33 cellular contexts compared by ENCODE assay signal in the genomic region with DNA sequence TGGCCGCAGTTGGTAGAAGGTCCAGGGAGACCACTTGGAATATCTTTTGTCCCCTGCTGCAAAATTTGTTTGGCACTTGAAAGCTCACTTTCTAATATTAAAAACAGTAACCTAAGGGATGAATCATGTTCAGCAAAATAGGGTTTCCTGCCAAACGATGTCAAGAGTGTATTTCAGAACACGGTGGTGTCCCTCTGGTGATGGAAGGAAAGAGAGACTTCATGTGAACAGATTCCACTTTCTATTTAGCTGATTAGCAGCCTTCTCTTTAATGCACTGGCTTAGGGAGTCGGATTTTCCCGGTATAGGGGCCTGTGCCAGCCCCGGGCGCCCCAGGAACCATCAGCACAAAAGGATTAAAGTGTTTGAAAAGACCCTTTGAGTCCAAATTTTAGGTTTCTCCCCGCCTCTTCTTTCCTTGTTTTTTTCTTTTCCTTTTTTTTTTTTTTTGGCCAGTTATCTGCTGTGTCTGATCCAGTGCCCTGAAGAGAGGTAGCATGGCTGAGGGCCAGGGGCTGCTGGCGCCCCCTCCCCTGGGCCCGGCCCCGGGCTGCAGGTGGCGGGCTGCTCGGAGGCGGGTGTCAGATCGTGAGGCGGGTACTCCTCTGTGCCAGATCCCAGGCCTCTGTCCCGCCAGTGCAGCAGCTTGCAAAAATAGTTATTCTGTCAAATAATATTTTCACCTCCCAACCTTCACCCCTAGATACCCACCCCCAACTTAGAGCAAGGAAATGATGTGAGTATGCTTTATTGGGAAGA.
DNase-seq lines count a peak whose midpoint lies in the region; ATAC-seq and TF ChIP-seq lines count a peak whose summit lies in the region.
"Had no signal": no experiment of that assay in that cellular context is flagged by ENCODE, and none has a peak within 500 bp of the region (broad histone marks: within the 10 kb centered on the region; RNA-seq: fewer than 3 reads in every experiment).

No MANE protein-coding gene starts in this region.

- H3K9ac ChIP-seq in HUES48 (ENCODE audit: low read depth, low read length) = no peak overlapping the region
- H3K9ac ChIP-seq: BLaER1 treated with 17β-estradiol and CSF1 and Interleukin-3, amounts not matched to agents 10 nM and 100 nM had no signal

- ATAC-seq in CD8-positive, alpha-beta T cell = no peak
- ATAC-seq in GM19351 (IDR thresholded peaks at IDR 0.05; ENCODE audit: unreplicated experiment) = no peak
- ATAC-seq: effector memory CD8-positive, alpha-beta T cell; lower lobe of right lung; natural killer cell; stimulated activated effector memory CD8-positive, alpha-beta T cell treated with anti-CD3 and anti-CD28 coated beads, Interleukin-12 subunit alpha, Interleukin-12 subunit beta, amount 100 ng/mL, for 72 hours had no signal

- H3K4me3 Mint-ChIP-seq in brain (no peak overlapping the region), neural crest cell (no peak overlapping the region), Calu3 (ENCODE audit: low read depth, unreplicated experiment) (no peak overlapping the region)
- H3K4me3 Mint-ChIP-seq in CD8-positive, alpha-beta T cell = no peak overlapping the region
- H3K4me3 Mint-ChIP-seq: effector memory CD8-positive, alpha-beta T cell; HFFc6; natural killer cell; stimulated activated effector memory CD8-positive, alpha-beta T cell treated with anti-CD3 and anti-CD28 coated beads, Interleukin-12 subunit alpha, Interleukin-12 subunit beta, amount 100 ng/mL, for 72 hours had no signal

- intact Hi-C loops in Calu3 (cut with micrococcal nuclease; ENCODE audit: unreplicated experiment) = no loop called here
- intact Hi-C loops in CD8-positive, alpha-beta T cell (cut with DNase I, micrococcal nuclease) = no loop called here

- H3K36me3 Mint-ChIP-seq in brain (peaks cover 83% of the 10 kb centered on the region), neural crest cell (ENCODE audit: low read depth) (peaks cover 41% of the 10 kb centered on the region), Calu3 (ENCODE audit: insufficient read depth, unreplicated experiment) (peaks cover 86% of the 10 kb centered on the region)
- H3K36me3 Mint-ChIP-seq in CD8-positive, alpha-beta T cell = peaks cover 85% of the 10 kb centered on the region

- H3K9me3 ChIP-seq in HUES48 (ENCODE audit: control insufficient read depth, insufficient read depth, low read length) = no peaks in the 10 kb centered on the region
- H3K9me3 ChIP-seq in CD8-positive, alpha-beta T cell (ENCODE audit: low read length) = no peaks in the 10 kb centered on the region
- H3K9me3 ChIP-seq: colonic mucosa, pancreas had no signal

- no peaks in the 10 kb centered on the region for H3K27me3 Mint-ChIP-seq in brain
- no peaks in the 10 kb centered on the region for H3K27me3 Mint-ChIP-seq in neural crest cell (ENCODE audit: low read depth)
- no peaks in the 10 kb centered on the region for H3K27me3 Mint-ChIP-seq in Calu3 (ENCODE audit: unreplicated experiment)
- no peaks in the 10 kb centered on the region for H3K27me3 Mint-ChIP-seq in CD8-positive, alpha-beta T cell (ENCODE audit: low read depth)
- H3K27me3 Mint-ChIP-seq: effector memory CD8-positive, alpha-beta T cell had no signal

- CTCF ChIA-PET in Calu3 (lab: Charles Lee) = interaction anchor here (0.6 to 1.2 kb wide), 2 partner anchors 11 to 109 kb away, joined by 3 to 4 read pairs; no protein-coding TSS in a partner anchor
- CTCF ChIA-PET in CD8-positive, alpha-beta T cell (lab: Charles Lee) = no interaction called here

- TF ChIP-seq CTCF in brain (conservative IDR thresholded peaks at IDR 0.05) = no peak
- no peak for TF ChIP-seq CTCF in fibroblast of the aortic adventitia (IDR thresholded peaks at IDR 0.05; ENCODE audit: insufficient read depth, low read length)
- no peak for TF ChIP-seq CTCF in neural crest cell (conservative IDR thresholded peaks at IDR 0.05)
- no peak for TF ChIP-seq CTCF in Calu3 (IDR thresholded peaks at IDR 0.05; ENCODE audit: unreplicated experiment)
- TF ChIP-seq CTCF in CD8-positive, alpha-beta T cell (IDR thresholded peaks at IDR 0.05) = no peak

- H3K27ac Mint-ChIP-seq in brain (peak overlapping the region in 4 of 5 experiments; percentile 13 to 83 (median 45)), neural crest cell (ENCODE audit: unreplicated experiment) (peak overlapping the region; percentile 50), Calu3 (ENCODE audit: unreplicated experiment) (no peak overlapping the region)
- no peak overlapping the region for H3K27ac Mint-ChIP-seq in CD8-positive, alpha-beta T cell
- H3K27ac Mint-ChIP-seq: effector memory CD8-positive, alpha-beta T cell; natural killer cell; stimulated activated effector memory CD8-positive, alpha-beta T cell treated with anti-CD3 and anti-CD28 coated beads, Interleukin-12 subunit alpha, Interleukin-12 subunit beta, amount 100 ng/mL, for 72 hours had no signal

- no TSS peak for BruUV-seq in Calu3 (replicated peaks; lab: Mats Ljungman, UMichigan)

- H3K4me1 Mint-ChIP-seq in brain (peaks cover 8% of the 10 kb centered on the region), neural crest cell (peaks cover 3% of the 10 kb centered on the region), Calu3 (ENCODE audit: low read depth, unreplicated experiment) (no peaks in the 10 kb centered on the region)
- H3K4me1 Mint-ChIP-seq in CD8-positive, alpha-beta T cell (ENCODE audit: low read depth) = no peaks in the 10 kb centered on the region
- H3K4me1 Mint-ChIP-seq: stimulated activated effector memory CD8-positive, alpha-beta T cell treated with anti-CD3 and anti-CD28 coated beads, Interleukin-12 subunit alpha, Interleukin-12 subunit beta, amount 100 ng/mL, for 72 hours had no signal

- H3K9me3 Mint-ChIP-seq in brain = peaks cover 21 to 37% (median 34%) of the 10 kb centered on the region in 5 experiments
- peaks cover 12% of the 10 kb centered on the region for H3K9me3 Mint-ChIP-seq in neural crest cell
- no peaks in the 10 kb centered on the region for H3K9me3 Mint-ChIP-seq in Calu3 (ENCODE audit: low read depth, unreplicated experiment)
- peaks cover 22% of the 10 kb centered on the region for H3K9me3 Mint-ChIP-seq in CD8-positive, alpha-beta T cell

- 0 out of 2 replicates have a peak, but pooled peaks cover 5% of the 10 kb centered on the region for H3K36me3 ChIP-seq in HUES48 (ENCODE audit: control insufficient read depth, insufficient read depth, low read length)
- peaks cover 23% of the 10 kb centered on the region for H3K36me3 ChIP-seq in CD8-positive, alpha-beta T cell (ENCODE audit: insufficient read depth, low read length)
- H3K36me3 ChIP-seq: colonic mucosa had no signal

- POLR2A ChIA-PET in CD8-positive, alpha-beta T cell (lab: Charles Lee) = no interaction called here

- H3K27me3 ChIP-seq in HUES48 (ENCODE audit: control insufficient read depth, insufficient read depth, low read length) = no peaks in the 10 kb centered on the region
- H3K27me3 ChIP-seq in CD8-positive, alpha-beta T cell (ENCODE audit: insufficient read depth, low read length) = no peaks in the 10 kb centered on the region
- H3K27me3 ChIP-seq: BLaER1 treated with 17β-estradiol and CSF1 and Interleukin-3, amounts not matched to agents 10 nM and 100 nM; brain microvascular endothelial cell; colonic mucosa; pancreas; upper lobe of left lung had no signal

- peak overlapping the region; percentile 76 for H3K27ac ChIP-seq in HUES48 (ENCODE audit: low read depth, low read length)
- H3K27ac ChIP-seq in CD8-positive, alpha-beta T cell (ENCODE audit: low read depth, low read length) = no peak overlapping the region
- H3K27ac ChIP-seq: BLaER1 treated with 17β-estradiol and CSF1 and Interleukin-3, amounts not matched to agents 10 nM and 100 nM; brain microvascular endothelial cell; colonic mucosa; HL-60; lower lobe of right lung; pancreas; upper lobe of left lung had no signal

- peaks cover 43% of the 10 kb centered on the region for H3K4me1 ChIP-seq in HUES48 (ENCODE audit: control insufficient read depth, insufficient read depth, low read length)
- no peaks in the 10 kb centered on the region for H3K4me1 ChIP-seq in CD8-positive, alpha-beta T cell (ENCODE audit: insufficient read depth, low read length)
- H3K4me1 ChIP-seq: colonic mucosa, lower lobe of right lung, pancreas, upper lobe of left lung had no signal

- H3K4me3 ChIP-seq in HUES48 (ENCODE audit: low read depth, low read length) = no peak overlapping the region
- H3K4me3 ChIP-seq in fibroblast of the aortic adventitia (ENCODE audit: low read depth, low read length) = no peak overlapping the region
- no peak overlapping the region for H3K4me3 ChIP-seq in CD8-positive, alpha-beta T cell (ENCODE audit: low read depth, low read length)
- H3K4me3 ChIP-seq: BLaER1 treated with 17β-estradiol and CSF1 and Interleukin-3, amounts not matched to agents 10 nM and 100 nM; colonic mucosa; lower lobe of right lung; pancreas; upper lobe of left lung had no signal

- DNase-seq in fibroblast of the aortic adventitia (ENCODE audit: low read depth) (peak; percentile 35), neural crest cell (ENCODE audit: low read depth, low spot score) (no peak), Calu3 (no peak), C1 segment of cervical spinal cord (lab: John Stamatoyannopoulos, UW) (no peak)
- no peak for DNase-seq in CD8-positive, alpha-beta T cell
- DNase-seq: activated CD4-positive, alpha-beta T cell treated with anti-CD3 and anti-CD28 coated beads, Interleukin-2, amount 50 U/mL, for 4 hours; activated CD4-positive, CD25-positive, alpha-beta regulatory T cell; activated naive CD4-positive, alpha-beta T cell treated with Interleukin-2 at 50 U/mL for 16 hours; brain microvascular endothelial cell; colonic mucosa; DND-41; effector memory CD8-positive, alpha-beta T cell; HFFc6; IMR-90; lower lobe of right lung; natural killer cell; NCI-H1048; NCI-H1694 treated with DMSO at 0.1 percent for 48 hours; NCI-H2171 treated with DMSO at 0.1 percent for 48 hours; NCI-H524 treated with DMSO at 0.1 percent for 48 hours; NK-92 treated with Interleukin-12 subunit alpha and Interleukin-12 subunit beta, amount 100 ng/mL, for 24 hours; pancreas; PC-3; retina; SHP77; stimulated activated CD4-positive, alpha-beta T cell treated with anti-CD3 and anti-CD28 coated beads, Interleukin-4, amount 100 ng/mL, for 1 hour had no signal

Comparison
In these comparisons a context has a peak if more than half of its experiments do, and no peak if none do; other contexts are left out.
1. H3K27ac Mint-ChIP-seq: peak in brain (4 of 5) and neural crest cell (single experiment); none in Calu3 (single experiment) and CD8-positive, alpha-beta T cell (single experiment).